7 cellular contexts compared by ENCODE assay signal in genomic region chr10:86261933-86262665, GRCh38.
DNase-seq lines count a peak whose midpoint lies in the region; ATAC-seq and TF ChIP-seq lines count a peak whose summit lies in the region.

No MANE protein-coding gene starts in this region.

- peaks cover 0 to 5% of the 10 kb centered on the region in 2 donors for H3K4me1 ChIP-seq in left lung

- H3K27ac ChIP-seq in left lung, result no peak overlapping the region

- peak in 1 of 2 donors; percentile 14 for TF ChIP-seq CTCF in left lung (IDR thresholded peaks at IDR 0.05)

- intact Hi-C loops in left lung (cut with DNase I), result no loop called here

- no peaks in the 10 kb centered on the region for H3K36me3 ChIP-seq in left lung

- H3K27me3 ChIP-seq in left lung, result peaks cover 0 to 54% of the 10 kb centered on the region in 2 donors

- no peak overlapping the region for H3K4me3 ChIP-seq in left lung

- ATAC-seq in GM18867 (IDR thresholded peaks at IDR 0.05; ENCODE audit: unreplicated experiment), result peak; percentile 97
- ATAC-seq in HG03565 (IDR thresholded peaks at IDR 0.05; ENCODE audit: unreplicated experiment), result peak; percentile 84
- peak; percentile 92 for ATAC-seq in left lung
- no peak for ATAC-seq in HG02981 (IDR thresholded peaks at IDR 0.05; ENCODE audit: unreplicated experiment)

- no peaks in the 10 kb centered on the region for H3K9me3 ChIP-seq in left lung

- DNase-seq in DMS53 treated with DMSO at 0.1 percent for 48 hours (lab: John Stamatoyannopoulos, UW; ENCODE audit: unreplicated experiment) (peak; percentile 23), UCSD-AML1 (lab: John Stamatoyannopoulos, UW; ENCODE audit: unreplicated experiment) (peak; percentile 40), left lung (no peak)
- DNase-seq in effector CD4-positive, alpha-beta T cell, result no peak

Comparison
In these comparisons a context has a peak if more than half of its experiments do, and no peak if none do; other contexts are left out.
1. DNase-seq: peak in DMS53 treated with DMSO at 0.1 percent for 48 hours (single experiment) and UCSD-AML1 (single experiment); none in left lung (0 of 2) and effector CD4-positive, alpha-beta T cell (single experiment).